9 cellular contexts compared by ENCODE assay signal in the genomic region with DNA sequence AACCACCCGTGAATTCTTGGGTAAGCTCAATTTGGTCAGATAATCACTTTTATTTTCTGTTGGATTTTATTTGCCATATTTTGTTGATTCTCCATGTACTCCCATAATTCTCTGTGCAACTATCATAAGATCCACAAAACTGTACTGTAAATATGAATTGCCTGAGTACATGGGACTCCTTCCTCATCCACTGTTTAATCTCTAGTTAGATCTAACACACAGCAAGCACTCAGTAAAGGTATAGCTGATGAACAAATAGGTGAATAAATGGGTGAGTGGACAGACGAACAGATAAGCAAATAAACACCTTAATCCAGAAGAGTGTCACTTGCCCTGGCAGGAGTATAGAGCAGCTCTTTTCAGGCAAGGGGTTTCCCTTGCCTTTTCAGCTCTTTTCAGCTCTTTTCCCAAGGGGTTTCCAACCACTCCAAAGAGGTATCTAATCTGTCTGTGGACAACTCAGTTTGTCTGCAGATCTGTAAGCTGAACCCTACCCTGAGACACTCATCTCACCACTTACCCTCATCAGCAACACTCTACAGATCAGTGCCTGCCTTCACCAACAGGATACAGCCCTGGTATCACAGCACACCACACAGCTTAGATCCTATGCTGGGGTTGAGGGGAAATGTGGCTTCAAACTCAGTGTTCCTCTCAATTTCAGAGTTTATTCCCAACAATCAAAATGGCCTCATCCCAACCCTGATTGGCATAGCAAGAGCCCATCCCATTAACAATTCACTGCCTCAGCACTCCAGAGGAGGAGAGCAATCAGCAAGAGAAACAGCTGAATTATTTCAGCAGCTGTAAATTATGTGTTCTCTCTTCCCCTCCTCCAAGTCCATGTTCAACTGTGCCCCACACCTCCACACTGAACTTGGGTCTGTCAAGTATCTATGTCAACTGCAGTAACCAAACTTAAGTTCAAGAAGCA. TPM values are rescaled to one million over a fixed set of nuclear protein-coding genes. Genes with fewer than 3 reads are reported as not detected.
DNase-seq lines count a peak whose midpoint lies in the region; ATAC-seq and TF ChIP-seq lines count a peak whose summit lies in the region.
"Had no signal": no experiment of that assay in that cellular context is flagged by ENCODE, and none has a peak within 500 bp of the region (broad histone marks: within the 10 kb centered on the region; RNA-seq: fewer than 3 reads in every experiment).

No MANE protein-coding gene starts in this region.

- no peak for TF ChIP-seq RAD21 in HCT116 (IDR thresholded peaks at IDR 0.05; ENCODE audit: low read depth)

- no peaks in the 10 kb centered on the region for H3K27me3 Mint-ChIP-seq in activated T-helper 17 cell treated with anti-CD3 and anti-CD28 coated beads, Interleukin-2, amount 50 U/mL, for 72 hours

- H2BK15ac ChIP-seq in neuronal stem cell (ENCODE audit: low read length): no peak overlapping the region

- 0 out of 2 replicates have a peak, but pooled peaks have one; percentile 25 for ATAC-seq in HCT116
- peak; percentile 68 for ATAC-seq in activated T-helper 17 cell treated with anti-CD3 and anti-CD28 coated beads, Interleukin-2, amount 50 U/mL, for 72 hours (replicated peaks)
- peak; percentile 34 for ATAC-seq in mucosa of descending colon

- no peak overlapping the region for H2AK5ac ChIP-seq in neuronal stem cell (ENCODE audit: low read depth, low read length)

- peaks cover 10 to 55% (median 18%) of the 10 kb centered on the region in 10 experiments for H3K4me1 ChIP-seq in BLaER1 treated with 17β-estradiol and CSF1 and Interleukin-3, amounts not matched to agents 10 nM and 100 nM
- peaks cover 6 to 11% of the 10 kb centered on the region in 2 experiments; a peak in 3 of 4 replicates for H3K4me1 ChIP-seq in HCT116 (ENCODE audit: control insufficient read depth in 1 of 2, insufficient read depth in 2 of 2, low read length in 2 of 2)
- no peaks in the 10 kb centered on the region for H3K4me1 ChIP-seq in mucosa of descending colon (ENCODE audit: low read depth)
- H3K4me1 ChIP-seq in neuronal stem cell (ENCODE audit: control insufficient read depth in 2 of 2, insufficient read depth in 1 of 2, low read depth in 1 of 2, low read length in 2 of 2): peaks cover 0 to 1% of the 10 kb centered on the region in 2 donors

- intact Hi-C loops in HCT116 (cut with micrococcal nuclease) (loop anchor here (10.0 kb wide), 1 partner anchor 58 kb away; no protein-coding TSS in a partner anchor), mucosa of descending colon (cut with DNase I, micrococcal nuclease) (no loop called here)

- no peak overlapping the region for H3K9ac ChIP-seq in BLaER1 treated with 17β-estradiol and CSF1 and Interleukin-3, amounts not matched to agents 10 nM and 100 nM
- H3K9ac ChIP-seq in HCT116 (ENCODE audit: low read length) (no peak overlapping the region), neuronal stem cell (ENCODE audit: low read depth, low read length, poor library complexity) (no peak overlapping the region)

- no peaks in the 10 kb centered on the region for H3K79me2 ChIP-seq in HCT116 (ENCODE audit: insufficient read depth, low read length)

- H3K27me3 ChIP-seq in BLaER1 treated with 17β-estradiol and CSF1 and Interleukin-3, amounts not matched to agents 10 nM and 100 nM: no peaks in the 10 kb centered on the region
- no peaks in the 10 kb centered on the region for H3K27me3 ChIP-seq in HCT116 (ENCODE audit: insufficient read depth, low read length)
- H3K27me3 ChIP-seq in neuronal stem cell (ENCODE audit: control insufficient read depth in 3 of 3, insufficient read depth in 3 of 3, low read depth in 1 of 3, low read length in 3 of 3): no peaks in the 10 kb centered on the region

- no peak overlapping the region for H2BK12ac ChIP-seq in neuronal stem cell (ENCODE audit: low read length)

- H3K18ac ChIP-seq in neuronal stem cell (ENCODE audit: low read length): no peak overlapping the region

- no TSS peak for BruUV-seq in HCT116 (replicated peaks; lab: Mats Ljungman, UMichigan)

- H3K14ac ChIP-seq in neuronal stem cell (ENCODE audit: low read length): no peak overlapping the region

- TF ChIP-seq CTCF in HCT116 (IDR thresholded peaks at IDR 0.05 in 2 of 3, conservative IDR thresholded peaks at IDR 0.05 in 1 of 3; ENCODE audit: borderline replicate concordance in 1 of 3, insufficient read depth in 1 of 3, low read depth in 2 of 3, low read length in 2 of 3) (no peak), mucosa of descending colon (IDR thresholded peaks at IDR 0.05) (no peak), RWPE1 (conservative IDR thresholded peaks at IDR 0.05; ENCODE audit: low read depth) (no peak), GM20000 (IDR thresholded peaks at IDR 0.05; ENCODE audit: extremely low read depth, missing control alignments) (no peak)

- no peaks in the 10 kb centered on the region for H3K9me3 ChIP-seq in BLaER1 treated with 17β-estradiol and CSF1 and Interleukin-3, amounts not matched to agents 10 nM and 100 nM (replicated peaks in 1 of 11)
- H3K9me3 ChIP-seq in HCT116 (ENCODE audit: control insufficient read depth in 1 of 2, insufficient read depth in 1 of 2, low read depth in 1 of 2, low read length in 2 of 2): no peaks in the 10 kb centered on the region
- H3K9me3 ChIP-seq in mucosa of descending colon: no peaks in the 10 kb centered on the region
- no peaks in the 10 kb centered on the region for H3K9me3 ChIP-seq in neuronal stem cell (replicated peaks in 1 of 2; ENCODE audit: control insufficient read depth in 2 of 2, insufficient read depth in 1 of 2, low read depth in 1 of 2, low read length in 2 of 2)

- peak overlapping the region in 6 of 11 experiments; percentile 4 to 38 (median 16); a peak in 6 of 22 replicates for H3K4me2 ChIP-seq in BLaER1 treated with 17β-estradiol and CSF1 and Interleukin-3, amounts not matched to agents 10 nM and 100 nM
- H3K4me2 ChIP-seq in HCT116 (ENCODE audit: low read length) (no peak overlapping the region), neuronal stem cell (ENCODE audit: insufficient read depth, low read length, poor library complexity, severe bottlenecking) (no peak overlapping the region)

- H3K4ac ChIP-seq in neuronal stem cell (ENCODE audit: low read length): no peak overlapping the region

- no peak overlapping the region for H4K8ac ChIP-seq in neuronal stem cell (ENCODE audit: low read depth, low read length)

- no peaks in the 10 kb centered on the region for H3K9me3 Mint-ChIP-seq in activated T-helper 17 cell treated with anti-CD3 and anti-CD28 coated beads, Interleukin-2, amount 50 U/mL, for 72 hours

- H3K79me1 ChIP-seq in neuronal stem cell (ENCODE audit: low read depth, low read length): no peaks in the 10 kb centered on the region

- H3K36me3 Mint-ChIP-seq in activated T-helper 17 cell treated with anti-CD3 and anti-CD28 coated beads, Interleukin-2, amount 50 U/mL, for 72 hours (ENCODE audit: low read depth): no peaks in the 10 kb centered on the region

- H4K20me1 ChIP-seq in BLaER1 treated with 17β-estradiol and CSF1 and Interleukin-3, amounts not matched to agents 10 nM and 100 nM: peaks cover 0 to 40% (median 7%) of the 10 kb centered on the region in 11 experiments; a peak in 8 of 22 replicates
- no peaks in the 10 kb centered on the region for H4K20me1 ChIP-seq in HCT116 (ENCODE audit: insufficient read depth)

- no peak overlapping the region for H2BK5ac ChIP-seq in neuronal stem cell (ENCODE audit: low read length)

- DNase-seq in HCT116 (ENCODE audit: low read depth, low spot score) (no peak), mucosa of descending colon (no peak), HUDEP-2 (lab: John Stamatoyannopoulos, UW; ENCODE audit: unreplicated experiment in 76 of 76) (no peak), RWPE1 (ENCODE audit: low spot score) (no peak), GM20000 (ENCODE audit: low spot score) (no peak), neuronal stem cell (ENCODE audit: low spot score) (no peak)
- DNase-seq: RPMI8226 had no signal

- TF ChIP-seq POLR2A in HCT116 (IDR thresholded peaks at IDR 0.05; ENCODE audit: borderline replicate concordance, extremely low read depth, insufficient read depth, insufficient read length): no peak

- no CpG with 5 or more reads among the region's 2 CpGs for WGBS in neuronal stem cell (ENCODE audit: extremely low coverage in 2 of 2, insufficient read length in 2 of 2, insufficient replicate concordance in 1 of 2), 2 donors

- RAD21 ChIA-PET in HCT116 (lab: Charles Lee; ENCODE audit: low non-redundant PET in 1 of 2, low total read pairs in 2 of 2, uncharacterized antibody in 2 of 2, unreplicated experiment in 2 of 2): no interaction called here

- peaks cover 38% of the 10 kb centered on the region for H3K4me1 Mint-ChIP-seq in activated T-helper 17 cell treated with anti-CD3 and anti-CD28 coated beads, Interleukin-2, amount 50 U/mL, for 72 hours

- no peak overlapping the region for H3K27ac ChIP-seq in BLaER1 treated with 17β-estradiol and CSF1 and Interleukin-3, amounts not matched to agents 10 nM and 100 nM
- H3K27ac ChIP-seq in HCT116 (ENCODE audit: low read depth, low read length): no peak overlapping the region
- no peak overlapping the region for H3K27ac ChIP-seq in RWPE1
- no peak overlapping the region for H3K27ac ChIP-seq in neuronal stem cell (replicated peaks; ENCODE audit: low read length)

- H2BK120ac ChIP-seq in neuronal stem cell (ENCODE audit: low read depth, low read length): no peak overlapping the region

- no peak overlapping the region for H3K4me3 Mint-ChIP-seq in activated T-helper 17 cell treated with anti-CD3 and anti-CD28 coated beads, Interleukin-2, amount 50 U/mL, for 72 hours

- H4K91ac ChIP-seq in neuronal stem cell (ENCODE audit: low read depth, low read length, poor library complexity): no peak overlapping the region

- POLR2A ChIA-PET in HCT116 (lab: Charles Lee): no interaction called here
- POLR2A ChIA-PET in RWPE1 (lab: Yijun Ruan, JAX; ENCODE audit: low non-redundant PET): no interaction called here

- no peak overlapping the region for H2AFZ ChIP-seq in HCT116 (ENCODE audit: low read depth, low read length, poor library complexity, severe bottlenecking)
- no peak overlapping the region for H2AFZ ChIP-seq in neuronal stem cell (ENCODE audit: low read length)

- H3K36me3 ChIP-seq in BLaER1 treated with 17β-estradiol and CSF1 and Interleukin-3, amounts not matched to agents 10 nM and 100 nM: no peaks in the 10 kb centered on the region
- H3K36me3 ChIP-seq in HCT116 (ENCODE audit: control insufficient read depth in 1 of 2, insufficient read depth in 2 of 2, low read length in 2 of 2) (no peaks in the 10 kb centered on the region), mucosa of descending colon (ENCODE audit: low read depth) (no peaks in the 10 kb centered on the region), neuronal stem cell (replicated peaks in 1 of 2; ENCODE audit: control insufficient read depth in 2 of 2, insufficient read depth in 2 of 2, low read length in 2 of 2) (no peaks in the 10 kb centered on the region)

- no peak overlapping the region for H3K4me3 ChIP-seq in BLaER1 treated with 17β-estradiol and CSF1 and Interleukin-3, amounts not matched to agents 10 nM and 100 nM
- no peak overlapping the region for H3K4me3 ChIP-seq in HCT116 (replicated peaks in 1 of 2; ENCODE audit: low read depth in 1 of 2, low read length in 2 of 2)
- no peak overlapping the region for H3K4me3 ChIP-seq in mucosa of descending colon
- no peak overlapping the region for H3K4me3 ChIP-seq in neuronal stem cell (ENCODE audit: low read length in 2 of 2)

- CTCF ChIA-PET in HCT116 (lab: Charles Lee): no interaction called here
- CTCF ChIA-PET in RWPE1 (lab: Yijun Ruan, JAX): interaction anchor here (0.7 kb wide), 1 partner anchor 65 kb away, joined by 3 read pairs; no protein-coding TSS in a partner anchor

- H3K23ac ChIP-seq in neuronal stem cell (ENCODE audit: low read depth, low read length, poor library complexity): no peak overlapping the region

- no peaks in the 10 kb centered on the region for H3K9me2 ChIP-seq in HCT116 (ENCODE audit: insufficient read depth)

- peak overlapping the region; percentile 58 for H3K27ac Mint-ChIP-seq in activated T-helper 17 cell treated with anti-CD3 and anti-CD28 coated beads, Interleukin-2, amount 50 U/mL, for 72 hours

RNA-seq across cellular contexts. Expression of gene SIL1, which starts 51.1 kb away (rescaled TPM):
- total RNA-seq in HCT116 (2021; ENCODE audit: unreplicated experiment) (34.0 TPM), mucosa of descending colon (10 to 100 TPM; 35.2 to 35.8 (median 35.6) TPM)
- polyA plus RNA-seq in HCT116 (2012): 36.6 and 63.3 TPM in 2 replicates
- 10 to 100 TPM; 24.4 to 27.0 TPM for total RNA-seq in activated T-helper 17 cell treated with anti-CD3 and anti-CD28 coated beads, Interleukin-2, amount 50 U/mL, for 72 hours
- polyA plus RNA-seq in neuronal stem cell (2013, experiment 1 of 2): 7.3 TPM
- polyA plus RNA-seq in neuronal stem cell (2013, experiment 2 of 2): 6.5 TPM

Comparison
In these comparisons a context has a peak if more than half of its experiments do, and no peak if none do; other contexts are left out.
1. H3K4me2 ChIP-seq: peak in BLaER1 treated with 17β-estradiol and CSF1 and Interleukin-3, amounts not matched to agents 10 nM and 100 nM (6 of 11); none in HCT116 (single experiment) and neuronal stem cell (single experiment).
2. Peak in every context shown above with its lines, with median percentiles within 50 percentile points of each other: ATAC-seq.